Comparison of ENCODE assay signal across 8 cellular contexts in the genomic region with DNA sequence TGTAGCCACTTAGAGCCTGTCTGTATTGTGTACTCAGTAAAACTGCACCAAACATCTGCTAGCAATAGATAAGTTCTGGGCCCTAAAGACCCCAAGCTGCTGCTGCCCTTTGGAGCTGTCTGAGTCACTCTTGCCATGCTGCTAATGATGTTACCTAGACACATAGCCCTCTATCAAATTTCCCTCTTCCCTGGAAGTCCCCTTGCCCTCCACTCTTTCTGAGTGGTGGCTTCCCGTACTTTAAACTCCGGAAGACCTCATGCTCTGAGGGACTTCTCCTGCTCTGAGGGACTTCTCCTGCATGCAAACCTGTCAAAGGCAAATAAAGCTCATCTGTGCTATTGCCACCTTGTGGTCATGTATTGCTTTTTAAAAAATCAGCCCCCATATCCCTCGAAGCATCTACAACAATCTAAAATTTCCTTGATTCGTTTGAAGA. TPM values are rescaled to one million over a fixed set of nuclear protein-coding genes. Genes with fewer than 3 reads are reported as not detected.
A peak's percentile ranks its signal among the peaks of the same experiment; 100 is the strongest.
DNase-seq lines count a peak whose midpoint lies in the region; ATAC-seq and TF ChIP-seq lines count a peak whose summit lies in the region.

No MANE protein-coding gene starts in this region.

- DNase-seq in AG09319 (ENCODE audit: extremely low read depth, low read depth) (no peak), NCI-H2029 treated with DMSO at 0.1 percent for 48 hours (lab: John Stamatoyannopoulos, UW) (peak; percentile 22), colonic mucosa (no peak), epidermal melanocyte (ENCODE audit: insufficient read length, low spot score) (no peak), psoas muscle (no peak), lower lobe of right lung (no peak)

- peak; percentile 67 for ATAC-seq in GM18511 (IDR thresholded peaks at IDR 0.05; ENCODE audit: unreplicated experiment)
- peak; percentile 58 for ATAC-seq in HG02852 (IDR thresholded peaks at IDR 0.05; ENCODE audit: unreplicated experiment)
- ATAC-seq in psoas muscle, result no peak
- no peak for ATAC-seq in lower lobe of right lung

- no peak overlapping the region for H3K27ac ChIP-seq in colonic mucosa
- H3K27ac ChIP-seq in psoas muscle, result no peak overlapping the region
- H3K27ac ChIP-seq in lower lobe of right lung, result no peak overlapping the region

- no peak overlapping the region for H3K9ac ChIP-seq in colonic mucosa (ENCODE audit: low read depth in 2 of 2, low read length in 2 of 2)

- intact Hi-C loops in colonic mucosa (cut with DNase I), result loop anchor here (10.0 kb wide), 1 partner anchor 521 kb away; no protein-coding TSS in a partner anchor
- intact Hi-C loops in psoas muscle (cut with DNase I), result no loop called here
- intact Hi-C loops in lower lobe of right lung (cut with DNase I), result no loop called here

- no peak overlapping the region for H3K4me3 ChIP-seq in colonic mucosa
- no peak overlapping the region for H3K4me3 ChIP-seq in psoas muscle
- H3K4me3 ChIP-seq in lower lobe of right lung, result no peak overlapping the region

- no peaks in the 10 kb centered on the region for H3K4me1 ChIP-seq in colonic mucosa
- no peaks in the 10 kb centered on the region for H3K4me1 ChIP-seq in psoas muscle
- H3K4me1 ChIP-seq in lower lobe of right lung, result no peaks in the 10 kb centered on the region

- H3K27me3 ChIP-seq in colonic mucosa (no peaks in the 10 kb centered on the region), psoas muscle (ENCODE audit: insufficient read depth in 3 of 3, low read length in 2 of 3) (no peaks in the 10 kb centered on the region), lower lobe of right lung (ENCODE audit: low read depth) (no peaks in the 10 kb centered on the region)

- H3K36me3 ChIP-seq in colonic mucosa (no peaks in the 10 kb centered on the region), psoas muscle (ENCODE audit: insufficient read depth in 1 of 2, low read depth in 1 of 2) (peaks cover 0 to 5% of the 10 kb centered on the region in 2 donors), lower lobe of right lung (no peaks in the 10 kb centered on the region)

- WGBS in psoas muscle, 3 donors, result 82 to 86% (median 82%) methylated on average over 4 of the region's 4 CpGs

- TF ChIP-seq CTCF in AG09319 (IDR thresholded peaks at IDR 0.05; ENCODE audit: low read depth, low read length) (peak; percentile 23), colonic mucosa (IDR thresholded peaks at IDR 0.05) (peak; percentile 15), psoas muscle (IDR thresholded peaks at IDR 0.05) (no peak), lower lobe of right lung (IDR thresholded peaks at IDR 0.05) (no peak)

- H3K9me3 ChIP-seq in colonic mucosa, result no peaks in the 10 kb centered on the region
- no peaks in the 10 kb centered on the region for H3K9me3 ChIP-seq in psoas muscle
- H3K9me3 ChIP-seq in lower lobe of right lung, result no peaks in the 10 kb centered on the region

RNA-seq across cellular contexts. Expression of a gene that starts 34.0 kb away (rescaled TPM):
- total RNA-seq in colonic mucosa (100 to 1,000 TPM; 132 to 138 TPM), psoas muscle (100 to 1,000 TPM; 111 to 164 (median 140) TPM), lower lobe of right lung (42.1 TPM)
- 100 to 1,000 TPM; 105 to 124 (median 105) TPM for polyA plus RNA-seq in psoas muscle

RNA-seq across cellular contexts. Expression of a gene that starts 46.6 kb away (rescaled TPM):
- total RNA-seq in colonic mucosa (under 1 TPM in 1 of 2 donors, not detected in 1; 0.80 TPM), psoas muscle (under 1 TPM in 2 of 4 donors, not detected in 2; 0.06 to 0.21 TPM), lower lobe of right lung (23.0 TPM)
- under 1 TPM; 0.03 to 0.08 (median 0.04) TPM for polyA plus RNA-seq in psoas muscle

Comparison
In these comparisons a context has a peak if more than half of its experiments do, and no peak if none do; other contexts are left out.
1. CTCF ChIP-seq: peak in AG09319 (single experiment) and colonic mucosa (single experiment); none in psoas muscle (single experiment) and lower lobe of right lung (single experiment).
2. ATAC-seq: peak in GM18511 (single experiment) and HG02852 (single experiment); none in psoas muscle (0 of 4) and lower lobe of right lung (0 of 2).
3. RNA of a gene that starts 46.6 kb away (total RNA-seq): 23.0 TPM in lower lobe of right lung (single experiment); 0.80 TPM in colonic mucosa and 0.06 to 0.21 TPM in psoas muscle; every median in the first group is over 10 times any median in the second.